14 cellular contexts compared by ENCODE assay signal in genomic region chr1:25169610-25170009, GRCh38.
A peak's percentile ranks its signal among the peaks of the same experiment; 100 is the strongest.
DNase-seq lines count a peak whose midpoint lies in the region; ATAC-seq, FAIRE-seq and TF ChIP-seq lines count a peak whose summit lies in the region.
"Had no signal": no experiment of that assay in that cellular context is flagged by ENCODE, and none has a peak within 500 bp of the region (broad histone marks: within the 10 kb centered on the region; RNA-seq: fewer than 3 reads in every experiment).

No MANE protein-coding gene starts in this region.

- no peaks in the 10 kb centered on the region for H3K9me3 ChIP-seq in Caco-2
- no peaks in the 10 kb centered on the region for H3K9me3 ChIP-seq in colonic mucosa
- H3K9me3 ChIP-seq in small intestine (ENCODE audit: control insufficient read depth, low read depth): no peaks in the 10 kb centered on the region
- no peaks in the 10 kb centered on the region for H3K9me3 ChIP-seq in tibial artery
- H3K9me3 ChIP-seq: BLaER1 had no signal

- H3K27ac ChIP-seq in colonic mucosa (no peak overlapping the region), small intestine (ENCODE audit: low read depth in 1 of 2, low read length in 1 of 2) (no peak overlapping the region), tibial artery (no peak overlapping the region)
- H3K27ac ChIP-seq: BLaER1 had no signal

- ATAC-seq in left colon: peak; percentile 4

- TF ChIP-seq CTCF in Caco-2 (IDR thresholded peaks at IDR 0.05; ENCODE audit: insufficient read depth in 1 of 2, low read depth in 1 of 2, low read length in 1 of 2, severe bottlenecking in 1 of 2, unreplicated experiment in 1 of 2) (no peak), colonic mucosa (IDR thresholded peaks at IDR 0.05) (no peak), tibial artery (IDR thresholded peaks at IDR 0.05) (no peak)

- H3K36me3 ChIP-seq in Caco-2 (ENCODE audit: control insufficient read depth, insufficient read depth, low read length) (no peaks in the 10 kb centered on the region; the same call in 1 of the 2 replicates), colonic mucosa (no peaks in the 10 kb centered on the region), small intestine (ENCODE audit: control insufficient read depth in 2 of 2, insufficient read depth in 2 of 2, low read length in 2 of 2) (no peaks in the 10 kb centered on the region), tibial artery (no peaks in the 10 kb centered on the region)
- H3K36me3 ChIP-seq: BLaER1 had no signal

- intact Hi-C loops in Caco-2 (cut with micrococcal nuclease; ENCODE audit: unreplicated experiment) (no loop called here), colonic mucosa (cut with DNase I) (no loop called here), left colon (cut with DNase I, micrococcal nuclease) (no loop called here), tibial artery (cut with DNase I; ENCODE audit: low total_unique reads) (no loop called here)

- POLR2A ChIA-PET in Caco-2 (lab: Charles Lee): no interaction called here

- H3K9me3 Mint-ChIP-seq in Caco-2 (ENCODE audit: unreplicated experiment): peaks cover 9% of the 10 kb centered on the region
- H3K9me3 Mint-ChIP-seq: GM23338, H9 had no signal

- CTCF ChIA-PET in Caco-2 (lab: Charles Lee): no interaction called here

- H3K4me3 ChIP-seq in Caco-2 (ENCODE audit: low read depth, low read length): no peak overlapping the region
- H3K4me3 ChIP-seq in colonic mucosa: no peak overlapping the region
- H3K4me3 ChIP-seq in small intestine (ENCODE audit: low read depth in 1 of 2, low read length in 2 of 2): no peak overlapping the region
- H3K4me3 ChIP-seq in tibial artery: no peak overlapping the region
- H3K4me3 ChIP-seq: BLaER1, GM23338 had no signal

- FAIRE-seq in small intestine (lab: Jason Lieb, UNC): no peak
- FAIRE-seq: GM18507 had no signal

- H3K4me1 Mint-ChIP-seq in Caco-2 (ENCODE audit: low read depth, unreplicated experiment): peaks cover 37% of the 10 kb centered on the region

- H3K27ac Mint-ChIP-seq in Caco-2 (ENCODE audit: unreplicated experiment): peak overlapping the region; percentile 91
- H3K27ac Mint-ChIP-seq: GM23338, H9 had no signal

- no peak overlapping the region for H3K4me3 Mint-ChIP-seq in Caco-2 (ENCODE audit: unreplicated experiment)
- H3K4me3 Mint-ChIP-seq: GM23338, H9 had no signal

- no peaks in the 10 kb centered on the region for H3K27me3 Mint-ChIP-seq in Caco-2 (ENCODE audit: insufficient read depth, unreplicated experiment)

- WGBS in small intestine, 3 donors: 73 to 80% (median 76%) methylated on average over 8 of the region's 8 CpGs

- H3K9ac ChIP-seq in colonic mucosa (ENCODE audit: low read depth in 2 of 2, low read length in 2 of 2): no peak overlapping the region
- H3K9ac ChIP-seq: BLaER1 had no signal

- no peaks in the 10 kb centered on the region for H3K36me3 Mint-ChIP-seq in Caco-2 (ENCODE audit: insufficient read depth, unreplicated experiment)

- DNase-seq in Caco-2 (no peak), colonic mucosa (peak; percentile 32), left colon (peak in 1 of 2 donors; percentile 20), small intestine (peak; percentile 3), tibial artery (no peak), SKM-1 (lab: John Stamatoyannopoulos, UW; ENCODE audit: unreplicated experiment) (no peak), NCI-H146 treated with DMSO at 0.1 percent for 48 hours (lab: John Stamatoyannopoulos, UW; ENCODE audit: unreplicated experiment) (no peak)
- DNase-seq: AML-193, Calu3, DMS 273 treated with DMSO at 0.1 percent for 48 hours, H9 had no signal

- no TSS peak for BruUV-seq in Caco-2 (replicated peaks; lab: Mats Ljungman, UMichigan)

- H3K27me3 ChIP-seq in Caco-2 (replicated peaks; ENCODE audit: control insufficient read depth, insufficient read depth, low read length) (no peaks in the 10 kb centered on the region), colonic mucosa (no peaks in the 10 kb centered on the region), small intestine (ENCODE audit: control insufficient read depth in 2 of 2, insufficient read depth in 2 of 2, low read length in 2 of 2) (peaks cover 0 to 4% of the 10 kb centered on the region in 2 donors), tibial artery (peaks cover 0 to 3% of the 10 kb centered on the region in 2 donors)

- H3K4me1 ChIP-seq in Caco-2: peaks cover 33% of the 10 kb centered on the region
- peaks cover 4% of the 10 kb centered on the region for H3K4me1 ChIP-seq in colonic mucosa
- peaks cover 0 to 2% of the 10 kb centered on the region in 2 donors for H3K4me1 ChIP-seq in small intestine (ENCODE audit: control insufficient read depth in 2 of 2, insufficient read depth in 1 of 2, low read depth in 1 of 2, low read length in 1 of 2)
- H3K4me1 ChIP-seq in tibial artery: no peaks in the 10 kb centered on the region

Comparison
In these comparisons a context has a peak if more than half of its experiments do, and no peak if none do; other contexts are left out.
1. DNase-seq: peak in colonic mucosa (single experiment) and small intestine (single experiment); none in Caco-2 (0 of 2), tibial artery (0 of 2), SKM-1 (single experiment) and NCI-H146 treated with DMSO at 0.1 percent for 48 hours (single experiment).